In genomic region chr1:201540846-201541735, GRCh38 we compare ENCODE assay signal across 8 cellular contexts. TPM values are rescaled to one million over a fixed set of nuclear protein-coding genes. Genes with fewer than 3 reads are reported as not detected.
DNase-seq lines count a peak whose midpoint lies in the region; ATAC-seq and TF ChIP-seq lines count a peak whose summit lies in the region.

No MANE protein-coding gene starts in this region.

- intact Hi-C loops in esophagus squamous epithelium (cut with DNase I), result no loop called here
- intact Hi-C loops in prostate gland (cut with DNase I), result no loop called here

- peaks cover 83% of the 10 kb centered on the region for H3K27me3 Mint-ChIP-seq in T-helper 2 cell treated with Interferon-gamma antibody and Interleukin-4, amounts not matched to agents 5 μg/mL and 100 μg/mL, for 36 hours (ENCODE audit: low read depth)

- H3K27ac ChIP-seq in BLaER1 treated with 17β-estradiol and CSF1 and Interleukin-3, amounts not matched to agents 10 nM and 100 nM, result peak overlapping the region; percentile 57 to 94 (median 88)
- peak overlapping the region; percentile 4 to 96 (median 85) for H3K27ac ChIP-seq in esophagus squamous epithelium
- H3K27ac ChIP-seq in prostate gland, result peak overlapping the region; percentile 68 to 75

- H3K4me3 Mint-ChIP-seq in T-helper 2 cell treated with Interferon-gamma antibody and Interleukin-4, amounts not matched to agents 5 μg/mL and 100 μg/mL, for 36 hours, result no peak overlapping the region

- DNase-seq in NCI-H2171 treated with DMSO at 0.1 percent for 48 hours (lab: John Stamatoyannopoulos, UW), result peak; percentile 76
- no peak for DNase-seq in esophagus squamous epithelium (lab: John Stamatoyannopoulos, UW)
- DNase-seq in prostate gland (ENCODE audit: low spot score), result no peak
- no peak for DNase-seq in activated T-cell treated with anti-CD3 and anti-CD28 coated beads for 4 hours
- no peak for DNase-seq in NCI-H1092 treated with DMSO at 0.1 percent for 48 hours (lab: John Stamatoyannopoulos, UW)
- DNase-seq in T-helper 2 cell treated with Interferon-gamma antibody and Interleukin-4, amounts not matched to agents 5 μg/mL and 100 μg/mL, for 36 hours (ENCODE audit: low spot score), result no peak

- H4K20me1 ChIP-seq in BLaER1 treated with 17β-estradiol and CSF1 and Interleukin-3, amounts not matched to agents 10 nM and 100 nM, result peaks cover 0 to 23% (median 4%) of the 10 kb centered on the region in 11 experiments; a peak in 8 of 22 replicates

- H3K4me3 ChIP-seq in BLaER1 treated with 17β-estradiol and CSF1 and Interleukin-3, amounts not matched to agents 10 nM and 100 nM, result peak overlapping the region; percentile 70 to 94 (median 86)
- H3K4me3 ChIP-seq in esophagus squamous epithelium (peak overlapping the region in 1 of 4 donors; percentile 91), prostate gland (no peak overlapping the region)

- 57 to 75% methylated on average over 12 of the region's 12 CpGs for WGBS in esophagus squamous epithelium, 2 donors
- WGBS in prostate gland, result 86% methylated on average over 12 of the region's 12 CpGs

- no peak for ATAC-seq in GM18861 (IDR thresholded peaks at IDR 0.05; ENCODE audit: unreplicated experiment)

- H3K4me2 ChIP-seq in BLaER1 treated with 17β-estradiol and CSF1 and Interleukin-3, amounts not matched to agents 10 nM and 100 nM, result peak overlapping the region; percentile 88 to 98 (median 95)

- H3K36me3 ChIP-seq in BLaER1 treated with 17β-estradiol and CSF1 and Interleukin-3, amounts not matched to agents 10 nM and 100 nM, result peaks cover 0 to 23% (median 0%) of the 10 kb centered on the region in 11 experiments; a peak in 2 of 22 replicates
- H3K36me3 ChIP-seq in esophagus squamous epithelium, result no peaks in the 10 kb centered on the region
- no peaks in the 10 kb centered on the region for H3K36me3 ChIP-seq in prostate gland

- peaks cover 0 to 43% (median 25%) of the 10 kb centered on the region in 11 experiments; a peak in 14 of 22 replicates for H3K27me3 ChIP-seq in BLaER1 treated with 17β-estradiol and CSF1 and Interleukin-3, amounts not matched to agents 10 nM and 100 nM
- H3K27me3 ChIP-seq in esophagus squamous epithelium (peaks cover 0 to 51% (median 6%) of the 10 kb centered on the region in 4 donors), prostate gland (replicated peaks; ENCODE audit: insufficient read depth) (no peaks in the 10 kb centered on the region)

- H3K27ac Mint-ChIP-seq in T-helper 2 cell treated with Interferon-gamma antibody and Interleukin-4, amounts not matched to agents 5 μg/mL and 100 μg/mL, for 36 hours, result no peak overlapping the region

- no peaks in the 10 kb centered on the region for H3K9me3 Mint-ChIP-seq in T-helper 2 cell treated with Interferon-gamma antibody and Interleukin-4, amounts not matched to agents 5 μg/mL and 100 μg/mL, for 36 hours

- peak overlapping the region; percentile 79 to 93 (median 89) for H3K9ac ChIP-seq in BLaER1 treated with 17β-estradiol and CSF1 and Interleukin-3, amounts not matched to agents 10 nM and 100 nM

- TF ChIP-seq CTCF in esophagus squamous epithelium (IDR thresholded peaks at IDR 0.05), result no peak
- TF ChIP-seq CTCF in prostate gland (IDR thresholded peaks at IDR 0.05), result no peak

- peaks cover 81 to 91% (median 84%) of the 10 kb centered on the region in 10 experiments for H3K4me1 ChIP-seq in BLaER1 treated with 17β-estradiol and CSF1 and Interleukin-3, amounts not matched to agents 10 nM and 100 nM
- H3K4me1 ChIP-seq in esophagus squamous epithelium, result peaks cover 34 to 85% (median 57%) of the 10 kb centered on the region in 3 donors
- H3K4me1 ChIP-seq in prostate gland (replicated peaks), result peaks cover 3% of the 10 kb centered on the region

- TF ChIP-seq POLR2A in esophagus squamous epithelium (IDR thresholded peaks at IDR 0.05), result no peak
- TF ChIP-seq POLR2A in prostate gland (IDR thresholded peaks at IDR 0.05), result no peak

- peaks cover 0 to 4% (median 0%) of the 10 kb centered on the region in 11 experiments; a peak in 3 of 22 replicates for H3K9me3 ChIP-seq in BLaER1 treated with 17β-estradiol and CSF1 and Interleukin-3, amounts not matched to agents 10 nM and 100 nM (replicated peaks in 1 of 11)
- H3K9me3 ChIP-seq in esophagus squamous epithelium (no peaks in the 10 kb centered on the region), prostate gland (no peaks in the 10 kb centered on the region)

- peaks cover 8% of the 10 kb centered on the region for H3K4me1 Mint-ChIP-seq in T-helper 2 cell treated with Interferon-gamma antibody and Interleukin-4, amounts not matched to agents 5 μg/mL and 100 μg/mL, for 36 hours (ENCODE audit: low read depth)

- H3K36me3 Mint-ChIP-seq in T-helper 2 cell treated with Interferon-gamma antibody and Interleukin-4, amounts not matched to agents 5 μg/mL and 100 μg/mL, for 36 hours (ENCODE audit: low read depth), result no peaks in the 10 kb centered on the region

RNA-seq across cellular contexts. Expression of gene NAV1, which starts 2.2 kb away (rescaled TPM):
- total RNA-seq in esophagus squamous epithelium (10 to 100 TPM; 18.1 to 25.5 (median 21.0) TPM), prostate gland (10 to 100 TPM; 13.1 to 29.1 TPM)

RNA-seq across cellular contexts. Expression of gene CSRP1, which starts 34.2 kb away (rescaled TPM):
- total RNA-seq in esophagus squamous epithelium (1,000 to 10,000 TPM in 1 of 4 donors, 100 to 1,000 TPM in 3; 243 to 1,044 (median 363) TPM), prostate gland (1,000 to 10,000 TPM; 1,117 to 1,634 TPM)

Comparison
In these comparisons a context has a peak if more than half of its experiments do, and no peak if none do; other contexts are left out.
1. H3K4me3 ChIP-seq: peak in BLaER1 treated with 17β-estradiol and CSF1 and Interleukin-3, amounts not matched to agents 10 nM and 100 nM (10 of 10); none in prostate gland (0 of 2).
2. Peak in every context shown above with its lines, with median percentiles within 50 percentile points of each other: H3K27ac ChIP-seq.